ENCODE assay signal across 11 cellular contexts in the genomic region with DNA sequence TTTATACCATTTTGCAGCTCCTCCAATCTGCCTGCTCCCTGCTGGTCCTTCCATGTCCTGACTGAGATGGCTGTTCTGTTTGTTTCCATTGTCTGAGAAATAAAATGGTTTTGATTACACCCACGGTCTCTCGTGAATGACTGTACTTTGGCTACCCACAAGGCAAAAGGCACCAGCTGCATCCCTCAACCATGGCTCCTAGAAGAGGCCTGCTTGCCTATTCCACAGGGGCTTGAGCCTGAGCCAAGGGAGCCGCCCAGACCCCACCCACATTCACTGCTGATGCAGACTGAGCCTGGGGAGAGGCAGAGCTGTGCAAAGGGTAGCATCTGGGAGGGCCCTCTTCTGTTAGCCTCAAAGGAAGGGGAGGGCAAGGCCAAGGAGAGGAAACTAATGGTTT. TPM values are rescaled to one million over a fixed set of nuclear protein-coding genes. Genes with fewer than 3 reads are reported as not detected.
DNase-seq lines count a peak whose midpoint lies in the region; TF ChIP-seq lines count a peak whose summit lies in the region.
"Had no signal": no experiment of that assay in that cellular context is flagged by ENCODE, and none has a peak within 500 bp of the region (broad histone marks: within the 10 kb centered on the region; RNA-seq: fewer than 3 reads in every experiment).

No MANE protein-coding gene starts in this region.

- peak; percentile 37 for DNase-seq in stimulated activated CD4-positive, alpha-beta T cell treated with anti-CD3 and anti-CD28 coated beads, Interleukin-1b, Interleukin-23, amount 100 ng/mL, for 48 hours
- DNase-seq in stimulated activated CD4-positive, alpha-beta T cell treated with anti-CD3 and anti-CD28 coated beads, Interleukin-4, amount 100 ng/mL, for 4 hours: no peak
- DNase-seq in NCI-H524 treated with DMSO at 0.1 percent for 48 hours (lab: John Stamatoyannopoulos, UW) (peak; percentile 20), glutamatergic neuron (peak; percentile 46), uterus (no peak), type B pancreatic cell (ENCODE audit: extremely low spot score, unreplicated experiment) (no peak), cortex of kidney (lab: John Stamatoyannopoulos, UW) (no peak), RPMI8226 (no peak)
- DNase-seq: naive B cell; NK-92 treated with Interleukin-12 subunit alpha and Interleukin-12 subunit beta, amount 100 ng/mL, for 24 hours had no signal

- H3K9me3 ChIP-seq in uterus: no peaks in the 10 kb centered on the region

- no peak for TF ChIP-seq POLR2A in uterus (IDR thresholded peaks at IDR 0.05)

- peak overlapping the region; percentile 65 for H3K4me3 Mint-ChIP-seq in glutamatergic neuron (ENCODE audit: unreplicated experiment)
- H3K4me3 Mint-ChIP-seq in type B pancreatic cell: no peak overlapping the region
- H3K4me3 Mint-ChIP-seq: naive B cell had no signal

- H3K27ac Mint-ChIP-seq in glutamatergic neuron (ENCODE audit: unreplicated experiment): peak overlapping the region; percentile 96
- no peak overlapping the region for H3K27ac Mint-ChIP-seq in type B pancreatic cell
- H3K27ac Mint-ChIP-seq: naive B cell had no signal

- H3K4me3 ChIP-seq in uterus: no peak overlapping the region

- no peaks in the 10 kb centered on the region for H3K36me3 ChIP-seq in uterus

- H3K4me1 ChIP-seq in uterus: peaks cover 0 to 4% of the 10 kb centered on the region in 2 donors

- H3K27me3 Mint-ChIP-seq in glutamatergic neuron (ENCODE audit: unreplicated experiment): peaks cover 11% of the 10 kb centered on the region
- H3K27me3 Mint-ChIP-seq in type B pancreatic cell: peaks cover 41% of the 10 kb centered on the region

- H3K27ac ChIP-seq in uterus: peak overlapping the region; percentile 64 to 68

- H3K9me3 Mint-ChIP-seq in glutamatergic neuron (ENCODE audit: unreplicated experiment): peaks cover 5% of the 10 kb centered on the region
- no peaks in the 10 kb centered on the region for H3K9me3 Mint-ChIP-seq in type B pancreatic cell

- H3K36me3 Mint-ChIP-seq in glutamatergic neuron (ENCODE audit: unreplicated experiment) (no peaks in the 10 kb centered on the region), type B pancreatic cell (no peaks in the 10 kb centered on the region)
- H3K36me3 Mint-ChIP-seq: naive B cell had no signal

- no peaks in the 10 kb centered on the region for H3K27me3 ChIP-seq in uterus

- TF ChIP-seq CTCF in glutamatergic neuron (IDR thresholded peaks at IDR 0.05; ENCODE audit: partially characterized antibody, unreplicated experiment) (no peak), uterus (IDR thresholded peaks at IDR 0.05) (no peak), type B pancreatic cell (conservative IDR thresholded peaks at IDR 0.05) (no peak)

- H3K4me1 Mint-ChIP-seq in glutamatergic neuron (ENCODE audit: low read depth, unreplicated experiment) (peaks cover 37% of the 10 kb centered on the region), type B pancreatic cell (ENCODE audit: unreplicated experiment) (peaks cover 13% of the 10 kb centered on the region)
- H3K4me1 Mint-ChIP-seq: naive B cell had no signal

- intact Hi-C loops in uterus (cut with DNase I; ENCODE audit: low total_unique reads): no loop called here

RNA-seq across cellular contexts. Expression of gene MARCHF4, which starts 31.1 kb away (rescaled TPM):
- 26.1 TPM for total RNA-seq in glutamatergic neuron (ENCODE audit: unreplicated experiment)
- total RNA-seq in uterus: under 1 TPM in 1 of 4 donors, not detected in 3; 0.07 TPM
- 0.93 and 1.1 TPM in 2 replicates for total RNA-seq in type B pancreatic cell (ENCODE audit: low replicate concordance)
- total RNA-seq: T-helper 2 cell treated with Interferon-gamma antibody and Interleukin-4, amounts not matched to agents 100 ng/mL and 5 ng/mL, for 36 hours had no signal

Comparison
In these comparisons a context has a peak if more than half of its experiments do, and no peak if none do; other contexts are left out.
1. DNase-seq: peak in stimulated activated CD4-positive, alpha-beta T cell treated with anti-CD3 and anti-CD28 coated beads, Interleukin-1b, Interleukin-23, amount 100 ng/mL, for 48 hours (single experiment), NCI-H524 treated with DMSO at 0.1 percent for 48 hours (single experiment) and glutamatergic neuron (single experiment); none in stimulated activated CD4-positive, alpha-beta T cell treated with anti-CD3 and anti-CD28 coated beads, Interleukin-4, amount 100 ng/mL, for 4 hours (0 of 2), uterus (0 of 2), type B pancreatic cell (single experiment), cortex of kidney (single experiment) and RPMI8226 (single experiment).
2. RNA of gene MARCHF4, which starts 31.1 kb away (total RNA-seq): 26.1 TPM in glutamatergic neuron (single experiment); 0.93 to 1.1 TPM in type B pancreatic cell and 0.07 TPM in uterus; every median in the first group is over 10 times any median in the second.